ENCODE assay signal across 16 cellular contexts in the genomic region with DNA sequence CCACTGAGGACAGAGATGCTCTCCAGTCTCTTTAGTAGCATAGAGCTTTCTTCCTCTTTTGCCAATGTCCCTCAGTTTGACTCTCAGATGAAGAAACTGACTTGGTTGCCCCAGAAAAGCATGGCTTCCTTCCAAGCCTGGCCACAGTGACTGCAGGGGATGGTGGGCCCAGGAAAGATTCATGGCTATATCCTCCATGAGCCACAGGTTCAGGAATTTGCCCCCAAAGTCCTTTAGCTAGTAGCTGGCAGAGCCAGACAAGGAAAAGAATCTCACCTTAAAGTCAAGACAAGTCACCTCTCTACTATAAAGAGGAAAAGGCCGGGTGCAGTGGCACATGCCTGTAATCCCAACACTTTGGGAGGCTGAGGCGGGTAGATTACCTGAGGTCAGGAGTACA.
"Had no signal": no experiment of that assay in that cellular context is flagged by ENCODE, and none has a peak within 500 bp of the region (broad histone marks: within the 10 kb centered on the region; RNA-seq: fewer than 3 reads in every experiment).

No MANE protein-coding gene starts in this region.

- H3K4me3 ChIP-seq: tibial nerve had no signal

- H3K9me3 ChIP-seq: tibial nerve had no signal

- H3K27me3 ChIP-seq: tibial nerve had no signal

- ATAC-seq: T-helper 17 cell had no signal

- H3K9me3 Mint-ChIP-seq: nephron progenitor cell; stimulated activated naive CD8-positive, alpha-beta T cell treated with anti-CD3 and anti-CD28 coated beads, Interleukin-15, Interleukin-2, amounts not matched to agents 100 ng/mL and 50 ng/mL, for 24 hours had no signal

- H3K27me3 Mint-ChIP-seq: activated naive CD8-positive, alpha-beta T cell; progenitor cell of endocrine pancreas; stimulated activated naive CD8-positive, alpha-beta T cell treated with anti-CD3 and anti-CD28 coated beads, Interleukin-15, Interleukin-2, amounts not matched to agents 100 ng/mL and 50 ng/mL, for 24 hours; T-helper 17 cell had no signal

- H3K4me3 Mint-ChIP-seq: activated naive CD8-positive, alpha-beta T cell; nephron progenitor cell; stimulated activated naive CD8-positive, alpha-beta T cell treated with anti-CD3 and anti-CD28 coated beads, Interleukin-15, Interleukin-2, amounts not matched to agents 100 ng/mL and 50 ng/mL, for 24 hours; T-helper 17 cell had no signal

- H3K27ac ChIP-seq: epithelial cell of prostate, tibial nerve, VCaP had no signal

- H3K27ac Mint-ChIP-seq: activated naive CD8-positive, alpha-beta T cell; nephron progenitor cell; progenitor cell of endocrine pancreas; stimulated activated naive CD8-positive, alpha-beta T cell treated with anti-CD3 and anti-CD28 coated beads, Interleukin-15, Interleukin-2, amounts not matched to agents 100 ng/mL and 50 ng/mL, for 24 hours; T-helper 17 cell had no signal

- DNase-seq: activated CD4-positive, CD25-positive, alpha-beta regulatory T cell treated with anti-CD3 and anti-CD28 coated beads, Interleukin-2, amount 50 U/mL, for 72 hours; caudate nucleus; foreskin melanocyte; glutamatergic neuron; hippocampal formation; midbrain; nephron progenitor cell; occipital lobe; stimulated activated CD4-positive, alpha-beta T cell treated with anti-CD3 and anti-CD28 coated beads, Interleukin-2, amount 100 ng/mL, for 24 hours; T-helper 17 cell had no signal
